ENCODE assay signal across 9 cellular contexts in the genomic region with DNA sequence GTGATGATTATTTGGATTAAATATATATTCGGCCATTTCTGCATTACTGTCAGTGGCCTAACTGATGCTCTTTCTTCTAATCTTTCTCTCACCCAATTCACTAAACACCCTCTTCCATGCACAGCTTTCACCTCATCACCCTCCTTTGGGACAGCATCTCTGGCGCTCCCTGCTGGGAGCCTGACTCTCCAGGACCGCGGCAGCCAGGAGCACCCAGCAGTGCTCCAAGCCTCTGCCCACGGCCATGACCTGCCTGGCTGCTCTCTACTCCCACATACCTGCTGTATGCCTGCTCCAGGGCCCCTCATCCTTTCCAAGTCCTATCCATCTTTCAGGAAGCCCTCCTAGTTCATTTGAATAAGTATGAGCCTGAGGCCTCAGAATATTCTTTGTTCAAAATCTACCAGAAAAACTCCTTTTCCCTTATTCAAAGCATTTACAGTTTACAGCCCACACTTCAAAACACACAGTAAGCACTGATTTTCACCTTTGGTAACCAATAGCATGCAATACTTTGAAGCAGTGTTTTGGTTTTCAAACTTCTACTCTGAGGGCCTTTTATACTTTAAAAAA. TPM values are rescaled to one million over a fixed set of nuclear protein-coding genes. Genes with fewer than 3 reads are reported as not detected.
A peak's percentile ranks its signal among the peaks of the same experiment; 100 is the strongest.
DNase-seq lines count a peak whose midpoint lies in the region; ATAC-seq and TF ChIP-seq lines count a peak whose summit lies in the region.
"Had no signal": no experiment of that assay in that cellular context is flagged by ENCODE, and none has a peak within 500 bp of the region (broad histone marks: within the 10 kb centered on the region; RNA-seq: fewer than 3 reads in every experiment).

No MANE protein-coding gene starts in this region.

- DNase-seq in COLO829 (ENCODE audit: low spot score) (peak; percentile 55), HFF-Myc (ENCODE audit: extremely low read depth, low read depth) (no peak), T-helper 17 cell (no peak), kidney glomerular epithelial cell (lab: John Stamatoyannopoulos, UW) (peak; percentile 31), suprapubic skin (ENCODE audit: low spot score in 2 of 2) (no peak)
- no peak for DNase-seq in stimulated activated naive CD4-positive, alpha-beta T cell (lab: John Stamatoyannopoulos, UW)
- DNase-seq: T-helper 9 cell had no signal

- WGBS in suprapubic skin: 46% methylated on average over 5 of the region's 5 CpGs

- no peak overlapping the region for H3K27ac ChIP-seq in suprapubic skin

- H3K36me3 Mint-ChIP-seq in T-helper 17 cell (ENCODE audit: low read depth): no peaks in the 10 kb centered on the region

- no peak for TF ChIP-seq EP300 in suprapubic skin (IDR thresholded peaks at IDR 0.05)

- no peak overlapping the region for H3K4me3 Mint-ChIP-seq in T-helper 17 cell

- ATAC-seq in T-helper 17 cell (no peak), HG02763 (IDR thresholded peaks at IDR 0.05; ENCODE audit: unreplicated experiment) (no peak)
- no peak for ATAC-seq in activated CD4-positive, CD25-positive, alpha-beta regulatory T cell treated with anti-CD3 and anti-CD28 coated beads, Interleukin-2, amount 50 U/mL, for 24 hours

- H3K36me3 ChIP-seq in suprapubic skin: no peaks in the 10 kb centered on the region

- TF ChIP-seq CTCF in HFF-Myc (IDR thresholded peaks at IDR 0.05; ENCODE audit: low read depth, low read length, missing control alignments) (peak; percentile 47), suprapubic skin (IDR thresholded peaks at IDR 0.05) (no peak)

- peak overlapping the region; percentile 67 for H3K27ac Mint-ChIP-seq in T-helper 17 cell

- no peak for TF ChIP-seq POLR2A in suprapubic skin (IDR thresholded peaks at IDR 0.05)

- peaks cover 9% of the 10 kb centered on the region for H3K27me3 ChIP-seq in suprapubic skin

- peaks cover 3% of the 10 kb centered on the region for H3K4me1 Mint-ChIP-seq in T-helper 17 cell

- peaks cover 12% of the 10 kb centered on the region for H3K4me1 ChIP-seq in suprapubic skin

- H3K27me3 Mint-ChIP-seq in T-helper 17 cell: peaks cover 32% of the 10 kb centered on the region

- H3K4me3 ChIP-seq in HFF-Myc (replicated peaks; ENCODE audit: low read depth, low read length) (no peak overlapping the region), suprapubic skin (no peak overlapping the region)

- H3K9me3 ChIP-seq in T-helper 17 cell (ENCODE audit: control insufficient read depth, low read length, poor library complexity, severe bottlenecking) (no peaks in the 10 kb centered on the region), suprapubic skin (no peaks in the 10 kb centered on the region)

RNA-seq across cellular contexts. Expression of a gene that starts 15.2 kb away (rescaled TPM):
- total RNA-seq in T-helper 17 cell (not detected), suprapubic skin (not detected)

RNA-seq across cellular contexts. Expression of a gene that starts 51.2 kb away (rescaled TPM):
- not detected for total RNA-seq in T-helper 17 cell
- total RNA-seq in suprapubic skin: 1 to 10 TPM; 2.2 to 6.3 (median 5.2) TPM

Comparison
In these comparisons a context has a peak if more than half of its experiments do, and no peak if none do; other contexts are left out.
1. DNase-seq: peak in COLO829 (single experiment) and kidney glomerular epithelial cell (single experiment); none in HFF-Myc (single experiment), T-helper 17 cell (0 of 3), suprapubic skin (0 of 2) and stimulated activated naive CD4-positive, alpha-beta T cell (0 of 6).